ENCODE assay signal across 13 cellular contexts in genomic region chr22:22631274-22631673, GRCh38. TPM values are rescaled to one million over a fixed set of nuclear protein-coding genes. Genes with fewer than 3 reads are reported as not detected.
DNase-seq lines count a peak whose midpoint lies in the region; ATAC-seq, FAIRE-seq and TF ChIP-seq lines count a peak whose summit lies in the region.
"Not testable (repeated sequence)": the region's sequence is repeated elsewhere in the genome, so short reads cannot be mapped to it uniquely, and the experiment has no call there.
"Had no signal": no experiment of that assay in that cellular context is flagged by ENCODE, and none has a peak within 500 bp of the region (broad histone marks: within the 10 kb centered on the region; RNA-seq: fewer than 3 reads in every experiment).

No MANE protein-coding gene starts in this region.

- H2BK15ac ChIP-seq in mesenchymal stem cell (ENCODE audit: low read depth, poor library complexity, severe bottlenecking), result not testable (repeated sequence)

- H2BK12ac ChIP-seq in mesenchymal stem cell (ENCODE audit: low read length in 2 of 2), result not testable (repeated sequence)

- H2AK5ac ChIP-seq in mesenchymal stem cell (ENCODE audit: low read length, severe bottlenecking), result not testable (repeated sequence)

- not testable (repeated sequence) for H3K27me3 ChIP-seq in endothelial cell of umbilical vein (ENCODE audit: control insufficient read depth in 2 of 2, insufficient read depth in 2 of 2, low read length in 2 of 2); mesenchymal stem cell (ENCODE audit: control insufficient read depth in 1 of 2, insufficient read depth in 1 of 2, low read length in 2 of 2)

- H4K91ac ChIP-seq in mesenchymal stem cell (ENCODE audit: low read length), result not testable (repeated sequence)

- H3K27ac Mint-ChIP-seq in progenitor cell of endocrine pancreas, result peak overlapping the region; percentile 71
- peak overlapping the region; percentile 9 for H3K27ac Mint-ChIP-seq in stimulated activated naive B cell treated with anti-CD40 and anti-IgM and Interleukin-4, amounts not matched to agents 10 μg/mL and 1 μg/mL and 100 μg/mL, for 72 hours

- POLR2A ChIA-PET in endothelial cell of umbilical vein (lab: Charles Lee), result not testable (repeated sequence)

- not testable (repeated sequence) for H3K14ac ChIP-seq in mesenchymal stem cell (ENCODE audit: low read length in 2 of 2)

- H3K4me3 Mint-ChIP-seq in progenitor cell of endocrine pancreas (ENCODE audit: low read depth); stimulated activated naive B cell treated with anti-CD40 and anti-IgM and Interleukin-4, amounts not matched to agents 10 μg/mL and 1 μg/mL and 100 μg/mL, for 72 hours: not testable (repeated sequence)

- not testable (repeated sequence) for H3K9me3 Mint-ChIP-seq in progenitor cell of endocrine pancreas (ENCODE audit: low read depth); stimulated activated naive B cell treated with anti-CD40 and anti-IgM and Interleukin-4, amounts not matched to agents 10 μg/mL and 1 μg/mL and 100 μg/mL, for 72 hours

- WGBS in mesenchymal stem cell, result 63% methylated on average over 6 of the region's 7 CpGs

- H3K18ac ChIP-seq in mesenchymal stem cell (ENCODE audit: low read depth in 1 of 2, low read length in 2 of 2), result not testable (repeated sequence)

- in situ Hi-C loops in Caki2 (cut with HindIII; ENCODE audit: low pct_unique_long_range_greater_than_20kb, low sequenced_read_pairs); astrocyte of the spinal cord (cut with HindIII; ENCODE audit: low sequenced_read_pairs): not testable (repeated sequence)

- TF ChIP-seq POLR2A in NB4 (IDR thresholded peaks at IDR 0.05; ENCODE audit: extremely low read depth, insufficient read length); endothelial cell of umbilical vein (IDR thresholded peaks at IDR 0.05; ENCODE audit: low read depth, low read length): not testable (repeated sequence)

- not testable (repeated sequence) for H2BK5ac ChIP-seq in mesenchymal stem cell (ENCODE audit: low read depth, low read length, poor library complexity, severe bottlenecking)

- H3K9me1 ChIP-seq in endothelial cell of umbilical vein (replicated peaks; ENCODE audit: control insufficient read depth, extremely low read depth, insufficient read depth, low read length), result not testable (repeated sequence)

- intact Hi-C loops in endothelial cell of umbilical vein (cut with micrococcal nuclease), result not testable (repeated sequence)

- not testable (repeated sequence) for H3K36me3 ChIP-seq in endothelial cell of umbilical vein (ENCODE audit: control insufficient read depth in 2 of 2, extremely low read depth in 1 of 2, insufficient read depth in 2 of 2, low read length in 2 of 2); mesenchymal stem cell (ENCODE audit: control insufficient read depth in 1 of 2, insufficient read depth in 2 of 2, low read depth in 1 of 2, low read length in 2 of 2)

- CTCF ChIA-PET in endothelial cell of umbilical vein (lab: Charles Lee), result not testable (repeated sequence)

- H4K8ac ChIP-seq in mesenchymal stem cell (ENCODE audit: low read length), result not testable (repeated sequence)

- not testable (repeated sequence) for H3K4me3 ChIP-seq in NB4 (ENCODE audit: low read depth, low read length); astrocyte of the spinal cord (ENCODE audit: low read depth, low read length); endothelial cell of umbilical vein (replicated peaks in 1 of 3; ENCODE audit: insufficient read depth in 1 of 3, low read depth in 1 of 3, low read length in 3 of 3); mesenchymal stem cell (ENCODE audit: insufficient read depth in 1 of 2, low read depth in 1 of 2, low read length in 2 of 2)

- H2AFZ ChIP-seq in endothelial cell of umbilical vein (ENCODE audit: low read depth, low read length); mesenchymal stem cell (ENCODE audit: low read depth, low read length): not testable (repeated sequence)

- H3K4ac ChIP-seq in mesenchymal stem cell (ENCODE audit: low read depth in 1 of 2, low read length in 2 of 2), result not testable (repeated sequence)

- not testable (repeated sequence) for H2BK120ac ChIP-seq in mesenchymal stem cell (ENCODE audit: low read depth, low read length)

- H3K23ac ChIP-seq in mesenchymal stem cell (ENCODE audit: low read length in 2 of 2), result not testable (repeated sequence)

- H3K9ac ChIP-seq in endothelial cell of umbilical vein (replicated peaks; ENCODE audit: extremely low read depth, insufficient read depth, low read length); mesenchymal stem cell (ENCODE audit: low read length): not testable (repeated sequence)

- peak; percentile 87 for DNase-seq in Caki2 (ENCODE audit: low read depth)
- peak; percentile 8 for DNase-seq in NB4 (ENCODE audit: low read depth)
- peak; percentile 16 for DNase-seq in astrocyte of the spinal cord (ENCODE audit: low read depth, low spot score)
- DNase-seq in endothelial cell of umbilical vein (ENCODE audit: low read depth, low spot score), result peak; percentile 16
- DNase-seq in glomerular visceral epithelial cell (ENCODE audit: extremely low spot score), result peak; percentile 68
- peak; percentile 21 for DNase-seq in mesenchymal stem cell
- not testable (repeated sequence) for DNase-seq in progenitor cell of endocrine pancreas (ENCODE audit: low spot score, unreplicated experiment); stimulated activated naive B cell treated with anti-CD40 and anti-IgM and Interleukin-4, amounts not matched to agents 10 μg/mL and 1 μg/mL and 100 μg/mL, for 72 hours

- H3K36me3 Mint-ChIP-seq in progenitor cell of endocrine pancreas (ENCODE audit: insufficient read depth); stimulated activated naive B cell treated with anti-CD40 and anti-IgM and Interleukin-4, amounts not matched to agents 10 μg/mL and 1 μg/mL and 100 μg/mL, for 72 hours: not testable (repeated sequence)

- not testable (repeated sequence) for H3K9me3 ChIP-seq in endothelial cell of umbilical vein (replicated peaks; ENCODE audit: control insufficient read depth, insufficient read depth, low read length); mesenchymal stem cell (ENCODE audit: control insufficient read depth, low read length)

- not testable (repeated sequence) for H3K4me1 Mint-ChIP-seq in progenitor cell of endocrine pancreas (ENCODE audit: low read depth)
- peaks cover 6 to 11% of the 10 kb centered on the region in 2 donors for H3K4me1 Mint-ChIP-seq in stimulated activated naive B cell treated with anti-CD40 and anti-IgM and Interleukin-4, amounts not matched to agents 10 μg/mL and 1 μg/mL and 100 μg/mL, for 72 hours

- H3K27me3 Mint-ChIP-seq in progenitor cell of endocrine pancreas; stimulated activated naive B cell treated with anti-CD40 and anti-IgM and Interleukin-4, amounts not matched to agents 10 μg/mL and 1 μg/mL and 100 μg/mL, for 72 hours: not testable (repeated sequence)

- not testable (repeated sequence) for H3K79me2 ChIP-seq in endothelial cell of umbilical vein (ENCODE audit: control insufficient read depth, insufficient read depth, low read length)

- H3K4me1 ChIP-seq in endothelial cell of umbilical vein (ENCODE audit: control insufficient read depth, extremely low read depth, insufficient read depth, low read length); mesenchymal stem cell (ENCODE audit: control insufficient read depth, insufficient read depth, low read depth, low read length): not testable (repeated sequence)

- dilution Hi-C loops in endothelial cell of umbilical vein (cut with MboI; ENCODE audit: extremely low pct_ligation_motif_present, low sequenced_read_pairs), result not testable (repeated sequence)

- peak; percentile 91 for FAIRE-seq in endothelial cell of umbilical vein (lab: Jason Lieb, UNC)

- ATAC-seq in stimulated activated naive B cell treated with anti-CD40 and anti-IgM and Interleukin-4, amounts not matched to agents 10 μg/mL and 1 μg/mL and 100 μg/mL, for 72 hours (replicated peaks), result not testable (repeated sequence)

- H3K27ac ChIP-seq in endothelial cell of umbilical vein (ENCODE audit: insufficient read depth, low read depth, low read length); mesenchymal stem cell (ENCODE audit: low read length, poor library complexity, severe bottlenecking): not testable (repeated sequence)

- not testable (repeated sequence) for TF ChIP-seq CTCF in NB4 (IDR thresholded peaks at IDR 0.05; ENCODE audit: low read depth, low read length); astrocyte of the spinal cord (IDR thresholded peaks at IDR 0.05; ENCODE audit: low read depth, low read length); endothelial cell of umbilical vein (IDR thresholded peaks at IDR 0.05; ENCODE audit: extremely low read depth in 1 of 2, insufficient read depth in 1 of 2, low read depth in 1 of 2, low read length in 2 of 2); progenitor cell of endocrine pancreas (IDR thresholded peaks at IDR 0.05; ENCODE audit: unreplicated experiment)

- H3K4me2 ChIP-seq in endothelial cell of umbilical vein (ENCODE audit: insufficient read depth, low read length); mesenchymal stem cell (ENCODE audit: low read length, poor library complexity, severe bottlenecking): not testable (repeated sequence)

- not testable (repeated sequence) for H4K20me1 ChIP-seq in endothelial cell of umbilical vein (replicated peaks; ENCODE audit: control insufficient read depth, extremely low read depth, insufficient read depth, low read length)

- BruUV-seq in endothelial cell of umbilical vein (replicated peaks; lab: Mats Ljungman, UMichigan), result not testable (repeated sequence)

- H3K79me1 ChIP-seq in mesenchymal stem cell (replicated peaks; ENCODE audit: low read length, poor library complexity, severe bottlenecking), result not testable (repeated sequence)

RNA-seq across cellular contexts. Expression of gene GGTLC2, which starts 13.1 kb away (rescaled TPM):
- total RNA-seq in Caki2 (2014; rRNA removed; shearing (Covaris generic); ENCODE audit: low replicate concordance), result 1.8 TPM in 1 of 2 replicates, not detected in the other
- not detected in 2 replicates for total RNA-seq in endothelial cell of umbilical vein
- not detected in 2 replicates for polyA plus RNA-seq in endothelial cell of umbilical vein
- polyA plus RNA-seq in endothelial cell of umbilical vein (2011; cell fraction: cytosol; rRNA removed), result not detected in 2 replicates
- not detected in 2 replicates for polyA plus RNA-seq in endothelial cell of umbilical vein (2011; cell fraction: nucleus; rRNA removed)
- not detected in 2 replicates for polyA plus RNA-seq in endothelial cell of umbilical vein (2012)
- not detected in 2 replicates for polyA minus RNA-seq in endothelial cell of umbilical vein
- not detected for polyA minus RNA-seq in endothelial cell of umbilical vein (2011; cell fraction: cytosol; rRNA and poly(A)+ RNA removed)
- polyA minus RNA-seq in endothelial cell of umbilical vein (2011; cell fraction: nucleus; rRNA and poly(A)+ RNA removed), result not detected in 2 replicates
- polyA plus RNA-seq in mesenchymal stem cell (2013, experiment 1 of 2), result not detected
- polyA plus RNA-seq in mesenchymal stem cell (2013, experiment 2 of 2), result not detected
- total RNA-seq in progenitor cell of endocrine pancreas, result not detected in 2 replicates
- total RNA-seq: CD8-positive, alpha-beta T cell; GM23248; IMR-90; PC-9 had no signal
- polyA plus RNA-seq: BJ, GM23248 had no signal
